18 cellular contexts compared by ENCODE assay signal in the genomic region with DNA sequence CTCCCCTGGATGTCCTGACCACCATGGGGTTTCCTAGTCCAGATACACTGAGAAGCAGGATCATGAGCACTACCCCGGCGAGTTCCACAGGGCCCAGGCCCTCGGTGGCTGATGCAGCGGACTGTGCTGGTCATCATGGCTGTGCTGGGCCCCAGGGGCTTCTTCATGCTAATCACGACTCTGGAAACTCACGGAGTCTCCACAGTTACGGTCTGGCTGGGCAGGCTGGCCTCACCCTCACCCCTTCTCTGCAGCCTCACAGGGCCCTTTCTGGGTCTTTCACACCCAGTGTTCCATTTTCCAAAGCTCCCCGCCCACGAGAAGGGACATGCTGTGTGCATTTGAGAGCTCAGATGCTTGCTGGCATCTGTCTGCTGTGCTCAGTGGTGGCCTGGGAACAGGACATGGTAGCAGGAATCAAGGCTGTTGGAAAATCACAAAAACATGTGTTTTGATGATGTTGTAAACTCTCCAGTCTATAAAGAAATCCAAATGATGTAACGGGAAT.
A peak's percentile ranks its signal among the peaks of the same experiment; 100 is the strongest.
DNase-seq lines count a peak whose midpoint lies in the region; ATAC-seq and TF ChIP-seq lines count a peak whose summit lies in the region.
"Had no signal": no experiment of that assay in that cellular context is flagged by ENCODE, and none has a peak within 500 bp of the region (broad histone marks: within the 10 kb centered on the region; RNA-seq: fewer than 3 reads in every experiment).

No MANE protein-coding gene starts in this region.

- peaks cover 19% of the 10 kb centered on the region for H3K4me1 ChIP-seq in GM23248 (ENCODE audit: insufficient read depth)
- H3K4me1 ChIP-seq in left lung, result no peaks in the 10 kb centered on the region
- H3K4me1 ChIP-seq in spleen, result no peaks in the 10 kb centered on the region
- H3K4me1 ChIP-seq: Caco-2, transverse colon had no signal

- no peaks in the 10 kb centered on the region for H3K36me3 Mint-ChIP-seq in activated CD4-positive, alpha-beta memory T cell treated with anti-CD3 and anti-CD28 coated beads, Interleukin-2, amount 10 ng/mL, durations not matched to agents 7 days and 5 days (ENCODE audit: low read depth)
- peaks cover 4% of the 10 kb centered on the region for H3K36me3 Mint-ChIP-seq in effector memory CD8-positive, alpha-beta T cell (ENCODE audit: insufficient read depth)
- H3K36me3 Mint-ChIP-seq: activated naive CD8-positive, alpha-beta T cell treated with anti-CD3 and anti-CD28 coated beads, Interleukin-2, amount 10 ng/mL, durations not matched to agents 7 days and 5 days; stimulated activated effector memory CD8-positive, alpha-beta T cell treated with anti-CD3 and anti-CD28 coated beads, Interleukin-12 subunit alpha, Interleukin-12 subunit beta, amount 100 ng/mL, for 72 hours had no signal

- H3K4me2 ChIP-seq in GM23248 (ENCODE audit: unreplicated experiment), result no peak overlapping the region
- H3K4me2 ChIP-seq: KMS-11 had no signal

- 52 to 60% methylated on average over 10 of the region's 10 CpGs for WGBS in GM23248 (ENCODE audit: low coverage in 1 of 2, low lambda C conversion rate in 2 of 2, missing lambda C conversion rate in 2 of 2), 2 experiments
- 76 to 93% (median 92%) methylated on average over 6 to 10 of the region's 10 CpGs for WGBS in spleen, 5 donors

- no peak for TF ChIP-seq POLR2A in spleen (IDR thresholded peaks at IDR 0.05)

- no peak overlapping the region for H2AFZ ChIP-seq in GM23248

- DNase-seq in GM23248 (peak; percentile 20), left lung (peak; percentile 20 to 54), spleen (peak; percentile 71), GM13976 (ENCODE audit: low spot score) (no peak), NCI-H226 (no peak)
- DNase-seq in activated CD4-positive, alpha-beta memory T cell treated with anti-CD3 and anti-CD28 coated beads, Interleukin-2, amount 10 ng/mL, durations not matched to agents 7 days and 5 days, result peak; percentile 6
- DNase-seq in effector memory CD8-positive, alpha-beta T cell, result no peak
- DNase-seq: activated CD4-positive, alpha-beta T cell treated with anti-CD3 and anti-CD28 coated beads, Interleukin-2, amount 50 U/mL, for 1 hour; activated naive CD8-positive, alpha-beta T cell treated with anti-CD3 and anti-CD28 coated beads, Interleukin-2, amount 10 ng/mL, durations not matched to agents 7 days and 5 days; EL; NCI-H1092; NCI-H526; SW 1271; transverse colon had no signal

- H3K9me3 Mint-ChIP-seq in activated CD4-positive, alpha-beta memory T cell treated with anti-CD3 and anti-CD28 coated beads, Interleukin-2, amount 10 ng/mL, durations not matched to agents 7 days and 5 days, result no peaks in the 10 kb centered on the region
- H3K9me3 Mint-ChIP-seq in effector memory CD8-positive, alpha-beta T cell, result no peaks in the 10 kb centered on the region
- H3K9me3 Mint-ChIP-seq: activated naive CD8-positive, alpha-beta T cell treated with anti-CD3 and anti-CD28 coated beads, Interleukin-2, amount 10 ng/mL, durations not matched to agents 7 days and 5 days; dendritic cell treated with granulocyte-macrophage colony-stimulating factor and Interleukin-4, amounts not matched to agents 40 ng/mL and 50 ng/mL, for 4 days; stimulated activated effector memory CD8-positive, alpha-beta T cell treated with anti-CD3 and anti-CD28 coated beads, Interleukin-12 subunit alpha, Interleukin-12 subunit beta, amount 100 ng/mL, for 72 hours had no signal

- no peaks in the 10 kb centered on the region for H3K9me2 ChIP-seq in GM23248 (ENCODE audit: insufficient read depth)

- no peaks in the 10 kb centered on the region for H3K79me2 ChIP-seq in GM23248 (ENCODE audit: insufficient read depth)

- H3K27me3 Mint-ChIP-seq in activated CD4-positive, alpha-beta memory T cell treated with anti-CD3 and anti-CD28 coated beads, Interleukin-2, amount 10 ng/mL, durations not matched to agents 7 days and 5 days, result no peaks in the 10 kb centered on the region
- H3K27me3 Mint-ChIP-seq in effector memory CD8-positive, alpha-beta T cell, result peaks cover 0 to 20% of the 10 kb centered on the region in 2 donors
- H3K27me3 Mint-ChIP-seq: activated naive CD8-positive, alpha-beta T cell treated with anti-CD3 and anti-CD28 coated beads, Interleukin-2, amount 10 ng/mL, durations not matched to agents 7 days and 5 days had no signal

- no peaks in the 10 kb centered on the region for H3K27me3 ChIP-seq in GM23248 (replicated peaks; ENCODE audit: insufficient read depth)
- H3K27me3 ChIP-seq in left lung, result no peaks in the 10 kb centered on the region
- peaks cover 0 to 3% (median 0%) of the 10 kb centered on the region in 7 donors for H3K27me3 ChIP-seq in spleen (replicated peaks in 1 of 7)
- H3K27me3 ChIP-seq: transverse colon had no signal

- POLR2A ChIA-PET in activated CD4-positive, alpha-beta memory T cell treated with anti-CD3 and anti-CD28 coated beads, Interleukin-2, amount 10 ng/mL, durations not matched to agents 7 days and 5 days (lab: Charles Lee), result no interaction called here

- H4K20me1 ChIP-seq in GM23248 (ENCODE audit: insufficient read depth), result no peaks in the 10 kb centered on the region

- CTCF ChIA-PET in activated CD4-positive, alpha-beta memory T cell treated with anti-CD3 and anti-CD28 coated beads, Interleukin-2, amount 10 ng/mL, durations not matched to agents 7 days and 5 days (lab: Charles Lee), result interaction anchor here (1.0 kb wide), 1 partner anchor 17 kb away, joined by 3 read pairs; no protein-coding TSS in a partner anchor

- in situ Hi-C loops in GM23248 (cut with MboI), result no loop called here
- in situ Hi-C loops in GM13976 (cut with MboI; ENCODE audit: low sequenced_read_pairs, unreplicated experiment), result no loop called here

- H3K4me1 Mint-ChIP-seq in activated CD4-positive, alpha-beta memory T cell treated with anti-CD3 and anti-CD28 coated beads, Interleukin-2, amount 10 ng/mL, durations not matched to agents 7 days and 5 days, result no peaks in the 10 kb centered on the region
- H3K4me1 Mint-ChIP-seq in effector memory CD8-positive, alpha-beta T cell (ENCODE audit: low read depth in 2 of 2), result no peaks in the 10 kb centered on the region
- H3K4me1 Mint-ChIP-seq: activated naive CD8-positive, alpha-beta T cell treated with anti-CD3 and anti-CD28 coated beads, Interleukin-2, amount 10 ng/mL, durations not matched to agents 7 days and 5 days; stimulated activated effector memory CD8-positive, alpha-beta T cell treated with anti-CD3 and anti-CD28 coated beads, Interleukin-12 subunit alpha, Interleukin-12 subunit beta, amount 100 ng/mL, for 72 hours had no signal

- H3K27ac Mint-ChIP-seq in activated CD4-positive, alpha-beta memory T cell treated with anti-CD3 and anti-CD28 coated beads, Interleukin-2, amount 10 ng/mL, durations not matched to agents 7 days and 5 days, result no peak overlapping the region
- H3K27ac Mint-ChIP-seq in effector memory CD8-positive, alpha-beta T cell, result no peak overlapping the region
- H3K27ac Mint-ChIP-seq: activated naive CD8-positive, alpha-beta T cell treated with anti-CD3 and anti-CD28 coated beads, Interleukin-2, amount 10 ng/mL, durations not matched to agents 7 days and 5 days; dendritic cell treated with granulocyte-macrophage colony-stimulating factor and Interleukin-4, amounts not matched to agents 40 ng/mL and 50 ng/mL, for 4 days; stimulated activated effector memory CD8-positive, alpha-beta T cell treated with anti-CD3 and anti-CD28 coated beads, Interleukin-12 subunit alpha, Interleukin-12 subunit beta, amount 100 ng/mL, for 72 hours had no signal

- H3K27ac ChIP-seq in GM23248 (no peak overlapping the region), left lung (no peak overlapping the region), spleen (no peak overlapping the region)
- H3K27ac ChIP-seq: KMS-11, transverse colon had no signal

- TF ChIP-seq CTCF in left lung (IDR thresholded peaks at IDR 0.05) (no peak), spleen (IDR thresholded peaks at IDR 0.05 in 8 of 11, conservative IDR thresholded peaks at IDR 0.05 in 3 of 11) (no peak), GM13976 (IDR thresholded peaks at IDR 0.05; ENCODE audit: borderline replicate concordance, control extremely low read depth, extremely low read depth, insufficient read depth, missing control alignments) (no peak)

- H3K9ac ChIP-seq in GM23248, result no peak overlapping the region
- H3K9ac ChIP-seq: KMS-11 had no signal

- no peak overlapping the region for H3K4me3 Mint-ChIP-seq in activated CD4-positive, alpha-beta memory T cell treated with anti-CD3 and anti-CD28 coated beads, Interleukin-2, amount 10 ng/mL, durations not matched to agents 7 days and 5 days
- no peak overlapping the region for H3K4me3 Mint-ChIP-seq in effector memory CD8-positive, alpha-beta T cell
- H3K4me3 Mint-ChIP-seq: activated naive CD8-positive, alpha-beta T cell treated with anti-CD3 and anti-CD28 coated beads, Interleukin-2, amount 10 ng/mL, durations not matched to agents 7 days and 5 days; dendritic cell treated with granulocyte-macrophage colony-stimulating factor and Interleukin-4, amounts not matched to agents 40 ng/mL and 50 ng/mL, for 4 days; stimulated activated effector memory CD8-positive, alpha-beta T cell treated with anti-CD3 and anti-CD28 coated beads, Interleukin-12 subunit alpha, Interleukin-12 subunit beta, amount 100 ng/mL, for 72 hours had no signal

- H3K4me3 ChIP-seq in GM23248 (no peak overlapping the region), left lung (no peak overlapping the region), spleen (no peak overlapping the region)
- H3K4me3 ChIP-seq: transverse colon had no signal

- H3K9me3 ChIP-seq in GM23248 (ENCODE audit: low read depth) (no peaks in the 10 kb centered on the region), left lung (no peaks in the 10 kb centered on the region), spleen (no peaks in the 10 kb centered on the region)
- H3K9me3 ChIP-seq: Caco-2, transverse colon had no signal

- ATAC-seq in left lung, result no peak
- ATAC-seq in effector memory CD8-positive, alpha-beta T cell (replicated peaks), result no peak
- ATAC-seq: stimulated activated effector memory CD8-positive, alpha-beta T cell treated with anti-CD3 and anti-CD28 coated beads, Interleukin-12 subunit alpha, Interleukin-12 subunit beta, amount 100 ng/mL, for 72 hours had no signal

- intact Hi-C loops in left lung (cut with DNase I) (no loop called here), spleen (cut with DNase I; ENCODE audit: low total_unique reads) (no loop called here)

- peaks cover 1% of the 10 kb centered on the region; the same call in 1 of the 2 replicates for H3F3A ChIP-seq in GM23248 (ENCODE audit: insufficient read depth)

- H3K36me3 ChIP-seq in GM23248 (ENCODE audit: low read depth), result no peaks in the 10 kb centered on the region
- H3K36me3 ChIP-seq in left lung, result no peaks in the 10 kb centered on the region
- H3K36me3 ChIP-seq in spleen, result no peaks in the 10 kb centered on the region
- H3K36me3 ChIP-seq: transverse colon had no signal

Comparison
In these comparisons a context has a peak if more than half of its experiments do, and no peak if none do; other contexts are left out.
1. DNase-seq: peak in GM23248 (single experiment), activated CD4-positive, alpha-beta memory T cell treated with anti-CD3 and anti-CD28 coated beads, Interleukin-2, amount 10 ng/mL, durations not matched to agents 7 days and 5 days (single experiment), left lung (2 of 2) and spleen (single experiment); none in GM13976 (single experiment), NCI-H226 (single experiment) and effector memory CD8-positive, alpha-beta T cell (0 of 3).